ENCODE assay signal across 11 cellular contexts in genomic region chr11:123196060-123196714, GRCh38. TPM values are rescaled to one million over a fixed set of nuclear protein-coding genes. Genes with fewer than 3 reads are reported as not detected.
A peak's percentile ranks its signal among the peaks of the same experiment; 100 is the strongest.
DNase-seq lines count a peak whose midpoint lies in the region; ATAC-seq, FAIRE-seq and TF ChIP-seq lines count a peak whose summit lies in the region.
"Had no signal": no experiment of that assay in that cellular context is flagged by ENCODE, and none has a peak within 500 bp of the region (broad histone marks: within the 10 kb centered on the region; RNA-seq: fewer than 3 reads in every experiment).

No MANE protein-coding gene starts in this region.

- H3K4me1 ChIP-seq in breast epithelium: peaks cover 0 to 4% of the 10 kb centered on the region in 2 donors
- no peaks in the 10 kb centered on the region for H3K4me1 ChIP-seq in HepG2 (ENCODE audit: insufficient read depth, low read length)
- H3K4me1 ChIP-seq in tibial nerve: peaks cover 0 to 31% (median 10%) of the 10 kb centered on the region in 4 donors

- H3K27ac Mint-ChIP-seq in activated naive CD4-positive, alpha-beta T cell treated with anti-CD3 and anti-CD28 coated beads for 36 hours: no peak overlapping the region

- H3K27ac ChIP-seq in breast epithelium (peak overlapping the region; percentile 83 to 93), HepG2 (ENCODE audit: extremely low read length, insufficient read depth, low read length) (no peak overlapping the region), tibial nerve (peak overlapping the region in 3 of 4 donors; percentile 71 to 89 (median 83))
- H3K27ac ChIP-seq: C4-2B had no signal

- no peak overlapping the region for H2AFZ ChIP-seq in HepG2 (ENCODE audit: low read length)

- peaks cover 47% of the 10 kb centered on the region for H3K27me3 Mint-ChIP-seq in activated naive CD4-positive, alpha-beta T cell treated with anti-CD3 and anti-CD28 coated beads for 36 hours (ENCODE audit: low read depth)

- no peak for TF ChIP-seq CTCF in breast epithelium (IDR thresholded peaks at IDR 0.05)
- no peak for TF ChIP-seq CTCF in HepG2 (CRISPR knock-in tag; IDR thresholded peaks at IDR 0.05)
- TF ChIP-seq CTCF in tibial nerve (IDR thresholded peaks at IDR 0.05): no peak

- in situ Hi-C loops in HepG2 (cut with HindIII; ENCODE audit: extremely low pct_ligation_motif_present, low pct_unique_long_range_greater_than_20kb): no loop called here

- WGBS in HepG2 (ENCODE audit: low lambda C conversion rate): 2% methylated on average over 8 of the region's 34 CpGs
- 24 to 50% methylated on average over 15 to 33 of the region's 34 CpGs for WGBS in tibial nerve, 2 donors

- no peaks in the 10 kb centered on the region for H3K36me3 Mint-ChIP-seq in activated naive CD4-positive, alpha-beta T cell treated with anti-CD3 and anti-CD28 coated beads for 36 hours (ENCODE audit: low read depth)

- POLR2A ChIA-PET in HepG2 (lab: Yijun Ruan, JAX): no interaction called here

- H3K36me3 ChIP-seq in breast epithelium: no peaks in the 10 kb centered on the region
- H3K36me3 ChIP-seq in HepG2 (replicated peaks in 1 of 2; ENCODE audit: control insufficient read depth in 1 of 2, insufficient read depth in 2 of 2, low read length in 2 of 2): no peaks in the 10 kb centered on the region
- H3K36me3 ChIP-seq in tibial nerve: no peaks in the 10 kb centered on the region

- no peak for TF ChIP-seq RAD21 in HepG2 (CRISPR knock-in tag; IDR thresholded peaks at IDR 0.05)

- no peaks in the 10 kb centered on the region for H3K9me3 Mint-ChIP-seq in activated naive CD4-positive, alpha-beta T cell treated with anti-CD3 and anti-CD28 coated beads for 36 hours

- CTCF ChIA-PET in activated naive CD4-positive, alpha-beta T cell treated with anti-CD3 and anti-CD28 coated beads for 36 hours (lab: Charles Lee): interaction anchor here (0.9 kb wide), 1 partner anchor 65 kb away, joined by 3 read pairs; no protein-coding TSS in a partner anchor
- CTCF ChIA-PET in HepG2 (lab: Yijun Ruan, JAX; ENCODE audit: low intra/inter-chr PET ratio, low total read pairs): no interaction called here

- H3K4me1 Mint-ChIP-seq in activated naive CD4-positive, alpha-beta T cell treated with anti-CD3 and anti-CD28 coated beads for 36 hours (ENCODE audit: low read depth): peaks cover 20% of the 10 kb centered on the region

- intact Hi-C loops in activated naive CD4-positive, alpha-beta T cell treated with anti-CD3 and anti-CD28 coated beads for 36 hours (cut with micrococcal nuclease): no loop called here
- intact Hi-C loops in breast epithelium (cut with DNase I; ENCODE audit: low total_unique reads): no loop called here
- intact Hi-C loops in HepG2 (cut with micrococcal nuclease; ENCODE audit: unreplicated experiment): no loop called here

- H3K4me3 Mint-ChIP-seq in activated naive CD4-positive, alpha-beta T cell treated with anti-CD3 and anti-CD28 coated beads for 36 hours: peak overlapping the region; percentile 66

- no peak for FAIRE-seq in HepG2 (lab: Jason Lieb, UNC)

- peak; percentile 32; the same call in 2 of the 3 replicates for ATAC-seq in HepG2

- H3K79me2 ChIP-seq in HepG2 (ENCODE audit: insufficient read depth, low read length): no peaks in the 10 kb centered on the region

- BruUV-seq in HepG2 (replicated peaks; lab: Mats Ljungman, UMichigan): no TSS peak

- H3K9ac ChIP-seq in HepG2 (ENCODE audit: insufficient read depth, low read depth, low read length): no peak overlapping the region

- no peak for TF ChIP-seq POLR2A in breast epithelium (IDR thresholded peaks at IDR 0.05)
- no peak for TF ChIP-seq POLR2A in HepG2 (IDR thresholded peaks at IDR 0.05; ENCODE audit: insufficient read depth in 1 of 2, low read depth in 2 of 2, low read length in 2 of 2)
- no peak for TF ChIP-seq POLR2A in tibial nerve (IDR thresholded peaks at IDR 0.05)

- no peak for TF ChIP-seq EP300 in HepG2 (IDR thresholded peaks at IDR 0.05; ENCODE audit: low read depth in 2 of 2, low read length in 2 of 2)
- TF ChIP-seq EP300 in HepG2 (CRISPR knock-in tag; IDR thresholded peaks at IDR 0.05; ENCODE audit: borderline replicate concordance): no peak
- no peak for TF ChIP-seq EP300 in tibial nerve (IDR thresholded peaks at IDR 0.05)

- H4K20me1 ChIP-seq in HepG2 (ENCODE audit: insufficient read depth, low read length): no peaks in the 10 kb centered on the region

- H3K27me3 ChIP-seq in breast epithelium (peaks cover 3 to 8% of the 10 kb centered on the region in 2 donors), HepG2 (ENCODE audit: control insufficient read depth in 1 of 2, insufficient read depth in 2 of 2, low read length in 2 of 2) (peaks cover 4 to 67% of the 10 kb centered on the region in 2 experiments), tibial nerve (peaks cover 0 to 56% of the 10 kb centered on the region in 2 donors)

- no peak overlapping the region for H3K4me2 ChIP-seq in HepG2 (ENCODE audit: low read depth, low read length)

- H3K9me3 ChIP-seq in breast epithelium: no peaks in the 10 kb centered on the region
- H3K9me3 ChIP-seq in HepG2 (ENCODE audit: low read length): no peaks in the 10 kb centered on the region
- H3K9me3 ChIP-seq in tibial nerve: no peaks in the 10 kb centered on the region

- no peak for DNase-seq in activated naive CD4-positive, alpha-beta T cell treated with anti-CD3 and anti-CD28 coated beads for 36 hours
- DNase-seq in activated naive CD4-positive, alpha-beta T cell (lab: John Stamatoyannopoulos, UW): no peak
- DNase-seq in breast epithelium (ENCODE audit: low spot score in 2 of 2) (no peak), HepG2 (ENCODE audit: low spot score) (no peak), tibial nerve (ENCODE audit: low spot score in 2 of 2) (no peak), HK-2 (ENCODE audit: unreplicated experiment) (no peak), NCI-H2107 treated with DMSO at 0.1 percent for 48 hours (lab: John Stamatoyannopoulos, UW; ENCODE audit: unreplicated experiment) (no peak)
- DNase-seq in effector CD4-positive, alpha-beta T cell: no peak
- DNase-seq: activated CD4-positive, alpha-beta T cell treated with anti-CD3 and anti-CD28 coated beads for 4 hours; NCI-H1694 treated with DMSO at 0.1 percent for 48 hours had no signal

- H3K4me3 ChIP-seq in breast epithelium (peak overlapping the region in 2 of 3 donors; percentile 65 to 83), HepG2 (replicated peaks in 1 of 3; ENCODE audit: insufficient read depth in 1 of 3, low read depth in 2 of 3, low read length in 3 of 3) (no peak overlapping the region), tibial nerve (peak overlapping the region in 3 of 4 donors; percentile 38 to 61 (median 43))

TF ChIP-seq in HepG2, 621 proteins besides CTCF, POLR2A, EP300 and RAD21 (continues in another document):
- TF ChIP-seq ZNF451 (CRISPR knock-in tag; IDR thresholded peaks at IDR 0.05): no peak
- TF ChIP-seq ZNF629 (CRISPR knock-in tag; conservative IDR thresholded peaks at IDR 0.05): 0 out of 2 replicates have a peak, but pooled peaks have one; percentile 24
- TF ChIP-seq ATF7 (IDR thresholded peaks at IDR 0.05): peak; percentile 72
- no peak for TF ChIP-seq ATF7 (CRISPR knock-in tag; IDR thresholded peaks at IDR 0.05)
- TF ChIP-seq, protein P1, sequence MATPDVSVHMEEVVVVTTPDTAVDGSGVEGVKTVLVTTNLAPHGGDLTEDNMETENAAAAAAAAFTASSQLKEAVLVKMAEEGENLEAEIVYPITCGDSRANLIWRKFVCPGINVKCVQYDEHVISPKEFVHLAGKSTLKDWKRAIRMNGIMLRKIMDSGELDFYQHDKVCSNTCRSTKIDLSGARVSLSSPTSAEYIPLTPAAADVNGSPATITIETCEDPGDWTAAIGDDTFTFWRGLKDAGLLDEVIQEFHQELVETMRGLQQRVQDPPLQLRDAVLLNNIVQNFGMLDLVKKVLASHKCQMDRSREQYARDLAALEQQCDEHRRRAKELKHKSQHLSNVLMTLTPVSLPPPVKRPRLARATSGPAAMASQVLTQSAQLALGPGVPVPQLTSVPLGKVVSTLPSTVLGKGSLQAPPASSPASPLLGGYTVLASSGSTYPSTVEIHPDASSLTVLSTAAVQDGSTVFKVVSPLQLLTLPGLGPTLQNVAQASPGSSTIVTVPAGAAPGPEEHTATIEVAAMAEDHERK (CRISPR knock-in tag; IDR thresholded peaks at IDR 0.05; ENCODE audit: low read depth): no peak
- TF ChIP-seq CEBPB (IDR thresholded peaks at IDR 0.05; ENCODE audit: borderline replicate concordance, low read depth, low read length): peak; percentile 89
- peak; percentile 75 for TF ChIP-seq CEBPG (CRISPR knock-in tag; IDR thresholded peaks at IDR 0.05)

RNA-seq across cellular contexts. Expression of gene CLMP, which starts 1.1 kb away (rescaled TPM):
- total RNA-seq in activated naive CD4-positive, alpha-beta T cell treated with anti-CD3 and anti-CD28 coated beads for 36 hours: under 1 TPM; 0.14 to 0.15 TPM
- total RNA-seq in breast epithelium (100 to 1,000 TPM in 1 of 3 donors, 10 to 100 TPM in 2; 70.8 to 241 (median 82.9) TPM), HepG2 (2016; rRNA removed; fragmentation: Illumina TruSeq; extraction: Trizol) (not detected in 2 replicates), tibial nerve (10 to 100 TPM; 82.5 to 98.6 (median 89.7) TPM)
- total RNA-seq in HepG2 (2016; cell fraction: cytosol; rRNA removed; fragmentation: Illumina TruSeq; extraction: Trizol; ENCODE audit: low read depth): not detected in 2 replicates
- total RNA-seq in HepG2 (2016; cell fraction: insoluble cytoplasmic fraction; rRNA removed; fragmentation: Illumina TruSeq; extraction: Trizol): not detected in 2 replicates
- total RNA-seq in HepG2 (2016; cell fraction: membrane; rRNA removed; fragmentation: Illumina TruSeq; extraction: Trizol): not detected in 2 replicates
- not detected in 2 replicates for total RNA-seq in HepG2 (2016; cell fraction: nucleus; rRNA removed; fragmentation: Illumina TruSeq; extraction: Trizol)
- polyA plus RNA-seq in HepG2 (2011; rRNA removed): not detected in 2 replicates
- not detected in 2 replicates for polyA plus RNA-seq in HepG2 (2011; cell fraction: cytosol; rRNA removed)
- polyA plus RNA-seq in HepG2 (2011; cell fraction: nucleus; rRNA removed): not detected in 2 replicates
- polyA plus RNA-seq in HepG2 (2012): not detected in 2 replicates
- polyA plus RNA-seq in HepG2 (2016; cell fraction: cytosol; fragmentation: Illumina TruSeq; extraction: Trizol; ENCODE audit: low read depth): not detected in 2 replicates
- polyA plus RNA-seq in HepG2 (2016; cell fraction: insoluble cytoplasmic fraction; fragmentation: Illumina TruSeq; extraction: Trizol; ENCODE audit: low read depth): not detected in 2 replicates
- polyA plus RNA-seq in HepG2 (2016; cell fraction: membrane; fragmentation: Illumina TruSeq; extraction: Trizol; ENCODE audit: low read depth): not detected in 2 replicates
- not detected in 2 replicates for polyA plus RNA-seq in HepG2 (2016; cell fraction: nucleus; fragmentation: Illumina TruSeq; extraction: Trizol; ENCODE audit: insufficient read depth, low read depth)
- 64.2 TPM in 1 of 2 replicates, not detected in the other for polyA minus RNA-seq in HepG2 (2011; rRNA and poly(A)+ RNA removed; ENCODE audit: low replicate concordance)
- polyA minus RNA-seq in HepG2 (2011; cell fraction: cytosol; rRNA and poly(A)+ RNA removed): not detected in 2 replicates
- 0.64 TPM in 1 of 2 replicates, not detected in the other for polyA minus RNA-seq in HepG2 (2011; cell fraction: nucleus; rRNA and poly(A)+ RNA removed)

Comparison
In these comparisons a context has a peak if more than half of its experiments do, and no peak if none do; other contexts are left out.
1. H3K4me3 ChIP-seq: peak in breast epithelium (2 of 3) and tibial nerve (3 of 4); none in HepG2 (0 of 3).
2. RNA of gene CLMP, which starts 1.1 kb away (total RNA-seq): 82.5 to 98.6 TPM in tibial nerve and 70.8 to 241 TPM in breast epithelium; 0.14 to 0.15 TPM in activated naive CD4-positive, alpha-beta T cell treated with anti-CD3 and anti-CD28 coated beads for 36 hours and not detected in HepG2; every median in the first group is over 10 times any median in the second.